8 cellular contexts compared by ENCODE assay signal in genomic region chr15:90004671-90005070, GRCh38. TPM values are rescaled to one million over a fixed set of nuclear protein-coding genes. Genes with fewer than 3 reads are reported as not detected.
DNase-seq lines count a peak whose midpoint lies in the region; ATAC-seq, FAIRE-seq and TF ChIP-seq lines count a peak whose summit lies in the region.

No MANE protein-coding gene starts in this region.

- peaks cover 3% of the 10 kb centered on the region in 2 donors for H3K4me1 ChIP-seq in kidney (ENCODE audit: control insufficient read depth in 1 of 2, insufficient read depth in 1 of 2, low read depth in 1 of 2, low read length in 2 of 2)

- no peak for FAIRE-seq in kidney (lab: Jason Lieb, UNC)

- H3K4me1 Mint-ChIP-seq in activated naive CD4-positive, alpha-beta T cell treated with anti-CD3 and anti-CD28 coated beads for 36 hours (ENCODE audit: low read depth), result peaks cover 69% of the 10 kb centered on the region
- peaks cover 77% of the 10 kb centered on the region for H3K4me1 Mint-ChIP-seq in activated naive CD4-positive, alpha-beta T cell treated with anti-CD3 and anti-CD28 coated beads, Interleukin-2, amount 10 ng/mL, durations not matched to agents 7 days and 5 days

- H3K4me3 Mint-ChIP-seq in activated naive CD4-positive, alpha-beta T cell treated with anti-CD3 and anti-CD28 coated beads for 36 hours, result no peak overlapping the region
- H3K4me3 Mint-ChIP-seq in activated naive CD4-positive, alpha-beta T cell treated with anti-CD3 and anti-CD28 coated beads, Interleukin-2, amount 10 ng/mL, durations not matched to agents 7 days and 5 days, result no peak overlapping the region

- no peak overlapping the region for H3K27ac ChIP-seq in kidney (ENCODE audit: low read depth in 2 of 2, low read length in 2 of 2)

- intact Hi-C loops in activated naive CD4-positive, alpha-beta T cell treated with anti-CD3 and anti-CD28 coated beads for 36 hours (cut with micrococcal nuclease), result loop anchor here (1.0 to 10.0 kb wide), 9 partner anchors 9 to 1380 kb away; partner anchors contain the start of genes AEN, AP3S2, CIB1 and GDPGP1
- intact Hi-C loops in kidney (cut with DNase I), result no loop called here

- H3K27me3 Mint-ChIP-seq in activated naive CD4-positive, alpha-beta T cell treated with anti-CD3 and anti-CD28 coated beads for 36 hours (ENCODE audit: low read depth), result no peaks in the 10 kb centered on the region
- peaks cover 11% of the 10 kb centered on the region for H3K27me3 Mint-ChIP-seq in activated naive CD4-positive, alpha-beta T cell treated with anti-CD3 and anti-CD28 coated beads, Interleukin-2, amount 10 ng/mL, durations not matched to agents 7 days and 5 days

- no peaks in the 10 kb centered on the region for H3K36me3 ChIP-seq in kidney (ENCODE audit: control insufficient read depth in 1 of 2, insufficient read depth in 2 of 2, low read length in 2 of 2)

- CTCF ChIA-PET in activated naive CD4-positive, alpha-beta T cell treated with anti-CD3 and anti-CD28 coated beads for 36 hours (lab: Charles Lee), result interaction anchor here (0.6 to 2.2 kb wide), 3 partner anchors 30 to 130 kb away, joined by 3 to 13 read pairs (median 5); no protein-coding TSS in a partner anchor
- CTCF ChIA-PET in activated naive CD4-positive, alpha-beta T cell treated with anti-CD3 and anti-CD28 coated beads, Interleukin-2, amount 10 ng/mL, durations not matched to agents 7 days and 5 days (lab: Charles Lee), result interaction anchor here (0.7 to 1.7 kb wide), 3 partner anchors 13 to 153 kb away, joined by 3 to 4 read pairs (median 4); no protein-coding TSS in a partner anchor

- H3K36me3 Mint-ChIP-seq in activated naive CD4-positive, alpha-beta T cell treated with anti-CD3 and anti-CD28 coated beads for 36 hours (ENCODE audit: low read depth), result peaks cover 3% of the 10 kb centered on the region
- H3K36me3 Mint-ChIP-seq in activated naive CD4-positive, alpha-beta T cell treated with anti-CD3 and anti-CD28 coated beads, Interleukin-2, amount 10 ng/mL, durations not matched to agents 7 days and 5 days, result peaks cover 34% of the 10 kb centered on the region

- DNase-seq in activated naive CD4-positive, alpha-beta T cell treated with anti-CD3 and anti-CD28 coated beads for 36 hours, result peak; percentile 83
- DNase-seq in activated naive CD4-positive, alpha-beta T cell treated with anti-CD3 and anti-CD28 coated beads, Interleukin-2, amount 10 ng/mL, durations not matched to agents 7 days and 5 days, result no peak
- DNase-seq in amniotic stem cell (lab: John Stamatoyannopoulos, UW) (peak; percentile 76), kidney tubule cell (ENCODE audit: low spot score) (peak; percentile 89), kidney (no peak)
- peak; percentile 52 for DNase-seq in stimulated activated CD4-positive, alpha-beta T cell treated with anti-CD3 and anti-CD28 coated beads, Interleukin-4, amount 100 ng/mL, for 24 hours

- ATAC-seq in HG02759 (IDR thresholded peaks at IDR 0.05; ENCODE audit: unreplicated experiment) (no peak), GM21529 (IDR thresholded peaks at IDR 0.05; ENCODE audit: unreplicated experiment) (no peak)

- no peak overlapping the region for H3K9ac ChIP-seq in kidney (ENCODE audit: low read length in 2 of 2)

- H3K9me3 Mint-ChIP-seq in activated naive CD4-positive, alpha-beta T cell treated with anti-CD3 and anti-CD28 coated beads for 36 hours, result no peaks in the 10 kb centered on the region
- H3K9me3 Mint-ChIP-seq in activated naive CD4-positive, alpha-beta T cell treated with anti-CD3 and anti-CD28 coated beads, Interleukin-2, amount 10 ng/mL, durations not matched to agents 7 days and 5 days, result peaks cover 3% of the 10 kb centered on the region

- TF ChIP-seq CTCF in kidney (IDR thresholded peaks at IDR 0.05; ENCODE audit: borderline replicate concordance, extremely low read depth, insufficient read depth), result no peak

- H3K27ac Mint-ChIP-seq in activated naive CD4-positive, alpha-beta T cell treated with anti-CD3 and anti-CD28 coated beads for 36 hours, result peak overlapping the region; percentile 76
- no peak overlapping the region for H3K27ac Mint-ChIP-seq in activated naive CD4-positive, alpha-beta T cell treated with anti-CD3 and anti-CD28 coated beads, Interleukin-2, amount 10 ng/mL, durations not matched to agents 7 days and 5 days

- no peak overlapping the region for H3K4me3 ChIP-seq in kidney (ENCODE audit: low read length in 2 of 2)

- no peaks in the 10 kb centered on the region for H3K9me3 ChIP-seq in kidney (ENCODE audit: control insufficient read depth in 1 of 2, low read length in 2 of 2)

RNA-seq across cellular contexts. Expression of gene ZNF710, which starts 3.5 kb away (rescaled TPM):
- total RNA-seq in activated naive CD4-positive, alpha-beta T cell treated with anti-CD3 and anti-CD28 coated beads for 36 hours, result 10 to 100 TPM; 17.3 to 19.8 TPM
- 17.0 TPM for total RNA-seq in kidney
- 11.0 TPM for polyA plus RNA-seq in kidney (ENCODE audit: insufficient read depth, low read depth, low replicate concordance)

Comparison
In these comparisons a context has a peak if more than half of its experiments do, and no peak if none do; other contexts are left out.
1. DNase-seq: peak in activated naive CD4-positive, alpha-beta T cell treated with anti-CD3 and anti-CD28 coated beads for 36 hours (single experiment), amniotic stem cell (single experiment), kidney tubule cell (single experiment) and stimulated activated CD4-positive, alpha-beta T cell treated with anti-CD3 and anti-CD28 coated beads, Interleukin-4, amount 100 ng/mL, for 24 hours (single experiment); none in activated naive CD4-positive, alpha-beta T cell treated with anti-CD3 and anti-CD28 coated beads, Interleukin-2, amount 10 ng/mL, durations not matched to agents 7 days and 5 days (single experiment) and kidney (single experiment).